ENCODE assay signal across 15 cellular contexts in the genomic region with DNA sequence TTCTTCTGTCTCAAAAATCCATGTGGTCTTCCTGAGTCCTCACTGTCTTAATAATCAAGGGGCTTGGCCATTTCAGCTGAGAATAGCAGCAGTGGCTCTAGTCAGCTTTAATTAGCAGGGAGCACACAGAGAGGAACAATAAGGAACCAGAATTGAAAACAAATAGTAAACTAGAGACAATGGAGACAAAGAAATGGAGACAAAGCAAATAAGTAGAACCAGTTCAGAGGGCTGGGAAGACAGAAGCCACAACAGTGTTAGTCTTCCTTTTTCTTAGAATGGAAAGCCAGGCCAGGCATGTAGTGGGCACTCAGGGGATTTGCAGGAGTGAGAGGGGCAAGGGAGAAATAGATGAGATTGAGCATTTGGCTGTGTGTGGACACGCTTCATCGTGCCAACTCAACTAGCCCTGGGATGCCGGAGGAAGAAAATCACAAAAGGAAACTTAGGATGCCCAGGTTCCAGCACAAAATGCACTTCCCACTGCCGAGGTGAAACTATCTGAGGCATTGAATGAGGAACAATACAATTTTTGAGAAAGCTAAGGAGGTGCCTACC.
DNase-seq lines count a peak whose midpoint lies in the region; ATAC-seq, FAIRE-seq and TF ChIP-seq lines count a peak whose summit lies in the region.
"Had no signal": no experiment of that assay in that cellular context is flagged by ENCODE, and none has a peak within 500 bp of the region (broad histone marks: within the 10 kb centered on the region; RNA-seq: fewer than 3 reads in every experiment).

No MANE protein-coding gene starts in this region.

- H3K4me1 Mint-ChIP-seq in WTC11: peaks cover 55% of the 10 kb centered on the region

- no peak for TF ChIP-seq CTCF in WTC11 (IDR thresholded peaks at IDR 0.05)

- FAIRE-seq in GM12892 (lab: Jason Lieb, UNC): no peak

- no peaks in the 10 kb centered on the region for H3K36me3 Mint-ChIP-seq in WTC11
- H3K36me3 Mint-ChIP-seq: activated naive CD8-positive, alpha-beta T cell treated with anti-CD3 and anti-CD28 coated beads, Interleukin-2, amount 10 ng/mL, durations not matched to agents 7 days and 5 days had no signal

- peak overlapping the region; percentile 60 for H3K27ac Mint-ChIP-seq in WTC11
- H3K27ac Mint-ChIP-seq: activated naive CD8-positive, alpha-beta T cell treated with anti-CD3 and anti-CD28 coated beads, Interleukin-2, amount 10 ng/mL, durations not matched to agents 7 days and 5 days had no signal

- H3K9me3 Mint-ChIP-seq in WTC11: no peaks in the 10 kb centered on the region
- H3K9me3 Mint-ChIP-seq: activated naive CD8-positive, alpha-beta T cell treated with anti-CD3 and anti-CD28 coated beads, Interleukin-2, amount 10 ng/mL, durations not matched to agents 7 days and 5 days; neural crest cell had no signal

- CTCF ChIA-PET in WTC11 (lab: Charles Lee): interaction anchor here (0.7 to 1.2 kb wide), 4 partner anchors 9 to 362 kb away, joined by 3 to 13 read pairs (median 3); no protein-coding TSS in a partner anchor

- intact Hi-C loops in left ventricle myocardium superior (cut with micrococcal nuclease): no loop called here

- POLR2A ChIA-PET in WTC11 (lab: Charles Lee): interaction anchor here (0.5 kb wide), 1 partner anchor 32 kb away, joined by 3 read pairs; no protein-coding TSS in a partner anchor

- ATAC-seq in WTC11 (peak; percentile 72), left ventricle myocardium superior (no peak)
- ATAC-seq: esophagus mucosa had no signal

- TF ChIP-seq POLR2A in GM12892 (IDR thresholded peaks at IDR 0.05; ENCODE audit: low read depth, low read length): no peak

- peak; percentile 61 for DNase-seq in DMS79 treated with DMSO at 0.1 percent for 48 hours (lab: John Stamatoyannopoulos, UW)
- DNase-seq in NCI-H146 treated with DMSO at 0.1 percent for 48 hours (lab: John Stamatoyannopoulos, UW; ENCODE audit: unreplicated experiment): peak; percentile 89
- no peak for DNase-seq in WTC11 (ENCODE audit: low spot score)
- peak; percentile 64 for DNase-seq in midbrain (lab: John Stamatoyannopoulos, UW)
- no peak for DNase-seq in left ventricle myocardium superior
- DNase-seq in GM12892 (ENCODE audit: insufficient read length): no peak
- no peak for DNase-seq in NCI-H1436 (lab: John Stamatoyannopoulos, UW)
- DNase-seq: activated CD4-positive, alpha-beta T cell treated with anti-CD3 and anti-CD28 coated beads for 1 hour; activated naive CD8-positive, alpha-beta T cell treated with anti-CD3 and anti-CD28 coated beads, Interleukin-2, amount 10 ng/mL, durations not matched to agents 7 days and 5 days; GF-D8; sigmoid colon; stimulated activated CD4-positive, alpha-beta T cell treated with anti-CD3 and anti-CD28 coated beads, Interleukin-4, amount 100 ng/mL, for 4 hours; stimulated activated naive CD4-positive, alpha-beta T cell had no signal

- H3K4me3 Mint-ChIP-seq in WTC11: no peak overlapping the region
- H3K4me3 Mint-ChIP-seq: activated naive CD8-positive, alpha-beta T cell treated with anti-CD3 and anti-CD28 coated beads, Interleukin-2, amount 10 ng/mL, durations not matched to agents 7 days and 5 days; neural crest cell had no signal

- no peaks in the 10 kb centered on the region for H3K27me3 Mint-ChIP-seq in WTC11 (ENCODE audit: low read depth)

TF ChIP-seq in WTC11, 78 proteins besides CTCF, POLR2A, EP300 and RAD21:
- TF ChIP-seq, protein P1, sequence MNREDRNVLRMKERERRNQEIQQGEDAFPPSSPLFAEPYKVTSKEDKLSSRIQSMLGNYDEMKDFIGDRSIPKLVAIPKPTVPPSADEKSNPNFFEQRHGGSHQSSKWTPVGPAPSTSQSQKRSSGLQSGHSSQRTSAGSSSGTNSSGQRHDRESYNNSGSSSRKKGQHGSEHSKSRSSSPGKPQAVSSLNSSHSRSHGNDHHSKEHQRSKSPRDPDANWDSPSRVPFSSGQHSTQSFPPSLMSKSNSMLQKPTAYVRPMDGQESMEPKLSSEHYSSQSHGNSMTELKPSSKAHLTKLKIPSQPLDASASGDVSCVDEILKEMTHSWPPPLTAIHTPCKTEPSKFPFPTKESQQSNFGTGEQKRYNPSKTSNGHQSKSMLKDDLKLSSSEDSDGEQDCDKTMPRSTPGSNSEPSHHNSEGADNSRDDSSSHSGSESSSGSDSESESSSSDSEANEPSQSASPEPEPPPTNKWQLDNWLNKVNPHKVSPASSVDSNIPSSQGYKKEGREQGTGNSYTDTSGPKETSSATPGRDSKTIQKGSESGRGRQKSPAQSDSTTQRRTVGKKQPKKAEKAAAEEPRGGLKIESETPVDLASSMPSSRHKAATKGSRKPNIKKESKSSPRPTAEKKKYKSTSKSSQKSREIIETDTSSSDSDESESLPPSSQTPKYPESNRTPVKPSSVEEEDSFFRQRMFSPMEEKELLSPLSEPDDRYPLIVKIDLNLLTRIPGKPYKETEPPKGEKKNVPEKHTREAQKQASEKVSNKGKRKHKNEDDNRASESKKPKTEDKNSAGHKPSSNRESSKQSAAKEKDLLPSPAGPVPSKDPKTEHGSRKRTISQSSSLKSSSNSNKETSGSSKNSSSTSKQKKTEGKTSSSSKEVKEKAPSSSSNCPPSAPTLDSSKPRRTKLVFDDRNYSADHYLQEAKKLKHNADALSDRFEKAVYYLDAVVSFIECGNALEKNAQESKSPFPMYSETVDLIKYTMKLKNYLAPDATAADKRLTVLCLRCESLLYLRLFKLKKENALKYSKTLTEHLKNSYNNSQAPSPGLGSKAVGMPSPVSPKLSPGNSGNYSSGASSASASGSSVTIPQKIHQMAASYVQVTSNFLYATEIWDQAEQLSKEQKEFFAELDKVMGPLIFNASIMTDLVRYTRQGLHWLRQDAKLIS (CRISPR knock-in tag; IDR thresholded peaks at IDR 0.05; ENCODE audit: borderline replicate concordance): no peak
- TF ChIP-seq CBFB (CRISPR knock-in tag; IDR thresholded peaks at IDR 0.05; ENCODE audit: low read depth) (no peak), SMAD4 (CRISPR knock-in tag; IDR thresholded peaks at IDR 0.05) (no peak), E2F5 (CRISPR knock-in tag; IDR thresholded peaks at IDR 0.05) (no peak), FOXP4 (CRISPR knock-in tag; IDR thresholded peaks at IDR 0.05) (no peak; the same call in 1 of the 2 replicates), ZNF671 (CRISPR knock-in tag; IDR thresholded peaks at IDR 0.05) (no peak), KAT7 (CRISPR knock-in tag; IDR thresholded peaks at IDR 0.05; ENCODE audit: borderline replicate concordance) (no peak), ETV6 (CRISPR knock-in tag; IDR thresholded peaks at IDR 0.05) (no peak), ZNF416 (CRISPR knock-in tag; IDR thresholded peaks at IDR 0.05) (no peak), MLX (CRISPR knock-in tag; IDR thresholded peaks at IDR 0.05) (no peak)
- TF ChIP-seq, protein P2, sequence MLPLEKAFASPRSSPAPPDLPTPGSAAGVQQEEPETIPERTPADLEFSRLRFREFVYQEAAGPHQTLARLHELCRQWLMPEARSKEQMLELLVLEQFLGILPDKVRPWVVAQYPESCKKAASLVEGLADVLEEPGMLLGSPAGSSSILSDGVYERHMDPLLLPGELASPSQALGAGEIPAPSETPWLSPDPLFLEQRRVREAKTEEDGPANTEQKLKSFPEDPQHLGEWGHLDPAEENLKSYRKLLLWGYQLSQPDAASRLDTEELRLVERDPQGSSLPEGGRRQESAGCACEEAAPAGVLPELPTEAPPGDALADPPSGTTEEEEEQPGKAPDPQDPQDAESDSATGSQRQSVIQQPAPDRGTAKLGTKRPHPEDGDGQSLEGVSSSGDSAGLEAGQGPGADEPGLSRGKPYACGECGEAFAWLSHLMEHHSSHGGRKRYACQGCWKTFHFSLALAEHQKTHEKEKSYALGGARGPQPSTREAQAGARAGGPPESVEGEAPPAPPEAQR (CRISPR knock-in tag; IDR thresholded peaks at IDR 0.05): no peak

Comparison
In these comparisons a context has a peak if more than half of its experiments do, and no peak if none do; other contexts are left out.
1. DNase-seq: peak in DMS79 treated with DMSO at 0.1 percent for 48 hours (single experiment), NCI-H146 treated with DMSO at 0.1 percent for 48 hours (single experiment) and midbrain (single experiment); none in WTC11 (single experiment), left ventricle myocardium superior (single experiment), GM12892 (single experiment) and NCI-H1436 (single experiment).